12 cellular contexts compared by ENCODE assay signal in the genomic region with DNA sequence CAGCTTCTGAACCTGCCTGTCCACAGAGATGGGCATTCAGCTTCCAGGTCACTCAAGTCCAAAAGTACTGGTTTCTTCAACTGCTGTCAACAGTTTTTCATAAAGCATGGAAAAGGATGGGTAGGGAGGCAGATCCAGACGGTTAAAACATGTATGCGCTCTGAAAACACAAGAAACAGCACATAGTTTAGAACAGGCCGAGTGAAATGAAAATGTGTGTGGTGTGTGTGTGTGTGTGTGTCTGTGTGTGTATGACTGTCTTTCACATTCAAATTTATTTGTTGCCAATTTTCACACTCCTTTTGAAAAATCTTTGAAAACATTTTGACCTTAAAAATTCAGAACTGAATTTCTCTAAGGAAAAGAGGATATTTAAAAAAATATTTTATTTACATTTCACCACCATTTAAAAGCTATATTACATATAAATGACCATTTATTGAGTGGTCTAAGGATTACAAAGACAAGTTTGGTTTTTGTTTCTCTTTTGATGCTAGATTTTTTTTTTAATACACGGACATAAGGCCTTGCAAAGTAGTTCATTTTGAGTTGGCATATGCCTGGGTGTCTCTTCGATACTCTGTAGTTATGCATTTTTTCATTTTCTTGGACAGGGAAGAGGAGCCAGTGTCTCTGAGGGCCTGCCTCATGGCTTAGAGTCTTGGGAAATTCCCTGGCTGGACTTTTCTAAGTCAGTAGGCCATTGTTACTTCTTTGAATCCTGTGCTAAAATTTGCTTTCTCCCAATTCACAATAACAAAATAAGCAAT. TPM values are rescaled to one million over a fixed set of nuclear protein-coding genes. Genes with fewer than 3 reads are reported as not detected.
DNase-seq lines count a peak whose midpoint lies in the region; ATAC-seq lines count a peak whose summit lies in the region.
"Had no signal": no experiment of that assay in that cellular context is flagged by ENCODE, and none has a peak within 500 bp of the region (broad histone marks: within the 10 kb centered on the region; RNA-seq: fewer than 3 reads in every experiment).

No MANE protein-coding gene starts in this region.

- peak overlapping the region; percentile 61 for H3K4me3 Mint-ChIP-seq in activated T-cell treated with anti-CD3 and anti-CD28 coated beads, Interleukin-2, amount 50 U/mL, for 24 hours
- peak overlapping the region; percentile 59 to 73 (median 65) for H3K4me3 Mint-ChIP-seq in T-cell
- peak overlapping the region; percentile 54 to 76 for H3K4me3 Mint-ChIP-seq in effector memory CD8-positive, alpha-beta T cell

- no peaks in the 10 kb centered on the region for H3K27me3 Mint-ChIP-seq in activated T-cell treated with anti-CD3 and anti-CD28 coated beads, Interleukin-2, amount 50 U/mL, for 24 hours
- H3K27me3 Mint-ChIP-seq in T-cell, result no peaks in the 10 kb centered on the region
- H3K27me3 Mint-ChIP-seq in effector memory CD8-positive, alpha-beta T cell, result no peaks in the 10 kb centered on the region

- POLR2A ChIA-PET in T-cell (lab: Charles Lee), result interaction anchor here (0.6 to 2.2 kb wide), 10 partner anchors 10 to 111 kb away, joined by 3 to 17 read pairs (median 4); no protein-coding TSS in a partner anchor

- H3K36me3 Mint-ChIP-seq in activated T-cell treated with anti-CD3 and anti-CD28 coated beads, Interleukin-2, amount 50 U/mL, for 24 hours (ENCODE audit: low read depth), result peaks cover 4% of the 10 kb centered on the region
- no peaks in the 10 kb centered on the region for H3K36me3 Mint-ChIP-seq in T-cell
- H3K36me3 Mint-ChIP-seq in effector memory CD8-positive, alpha-beta T cell (ENCODE audit: insufficient read depth), result peaks cover 4% of the 10 kb centered on the region

- ATAC-seq in T-cell (replicated peaks in 1 of 4) (no peak), GM21529 (IDR thresholded peaks at IDR 0.05; ENCODE audit: unreplicated experiment) (no peak)
- peak; percentile 41 for ATAC-seq in effector memory CD8-positive, alpha-beta T cell (replicated peaks)
- ATAC-seq: A549 had no signal

- no peaks in the 10 kb centered on the region for H3K9me3 Mint-ChIP-seq in activated T-cell treated with anti-CD3 and anti-CD28 coated beads, Interleukin-2, amount 50 U/mL, for 24 hours
- H3K9me3 Mint-ChIP-seq in T-cell, result no peaks in the 10 kb centered on the region
- H3K9me3 Mint-ChIP-seq in effector memory CD8-positive, alpha-beta T cell, result no peaks in the 10 kb centered on the region

- no peak for DNase-seq in activated T-cell treated with anti-CD3 and anti-CD28 coated beads, Interleukin-2, amount 50 U/mL, for 24 hours
- no peak for DNase-seq in activated T-cell treated with anti-CD3 and anti-CD28 coated beads, Interleukin-2, amount 50 U/mL, for 1 hour
- DNase-seq in T-cell, result no peak
- no peak for DNase-seq in effector memory CD8-positive, alpha-beta T cell
- no peak for DNase-seq in NCI-H524 treated with DMSO at 0.1 percent for 48 hours (lab: John Stamatoyannopoulos, UW)
- no peak for DNase-seq in midbrain (lab: John Stamatoyannopoulos, UW)
- DNase-seq: NCI-H2081; NK-92 treated with Interleukin-12 subunit alpha and Interleukin-12 subunit beta, amount 100 ng/mL, for 24 hours; stimulated activated CD4-positive, alpha-beta T cell treated with anti-CD3 and anti-CD28 coated beads, Interleukin-12 subunit alpha, Interleukin-12 subunit beta, amount 100 ng/mL, for 4 hours had no signal

- H3K4me3 ChIP-seq in skin epidermis, result no peak overlapping the region
- H3K4me3 ChIP-seq: A549 had no signal

- H3K4me1 Mint-ChIP-seq in activated T-cell treated with anti-CD3 and anti-CD28 coated beads, Interleukin-2, amount 50 U/mL, for 24 hours (ENCODE audit: low read depth), result peaks cover 49% of the 10 kb centered on the region
- H3K4me1 Mint-ChIP-seq in T-cell, result peaks cover 47 to 53% (median 51%) of the 10 kb centered on the region in 3 donors
- H3K4me1 Mint-ChIP-seq in effector memory CD8-positive, alpha-beta T cell (ENCODE audit: low read depth in 2 of 2), result peaks cover 10 to 32% of the 10 kb centered on the region in 2 donors

- peak overlapping the region; percentile 96 for H3K27ac Mint-ChIP-seq in activated T-cell treated with anti-CD3 and anti-CD28 coated beads, Interleukin-2, amount 50 U/mL, for 24 hours
- peak overlapping the region; percentile 92 for H3K27ac Mint-ChIP-seq in T-cell
- H3K27ac Mint-ChIP-seq in effector memory CD8-positive, alpha-beta T cell, result peak overlapping the region; percentile 79 to 84

- CTCF ChIA-PET in T-cell (lab: Charles Lee), result interaction anchor here in 1 of 2 donors (1.2 to 1.4 kb wide), 2 partner anchors 16 to 40 kb away, joined by 3 to 6 read pairs; no protein-coding TSS in a partner anchor

- peak overlapping the region in 13 of 21 experiments; percentile 9 to 92 (median 54) for H3K27ac ChIP-seq in skin epidermis
- H3K27ac ChIP-seq: A549 had no signal

RNA-seq across cellular contexts. Expression of a gene that starts 30.0 kb away (rescaled TPM):
- total RNA-seq in T-cell, result 100 to 1,000 TPM; 218 to 478 (median 248) TPM
